In the genomic region with DNA sequence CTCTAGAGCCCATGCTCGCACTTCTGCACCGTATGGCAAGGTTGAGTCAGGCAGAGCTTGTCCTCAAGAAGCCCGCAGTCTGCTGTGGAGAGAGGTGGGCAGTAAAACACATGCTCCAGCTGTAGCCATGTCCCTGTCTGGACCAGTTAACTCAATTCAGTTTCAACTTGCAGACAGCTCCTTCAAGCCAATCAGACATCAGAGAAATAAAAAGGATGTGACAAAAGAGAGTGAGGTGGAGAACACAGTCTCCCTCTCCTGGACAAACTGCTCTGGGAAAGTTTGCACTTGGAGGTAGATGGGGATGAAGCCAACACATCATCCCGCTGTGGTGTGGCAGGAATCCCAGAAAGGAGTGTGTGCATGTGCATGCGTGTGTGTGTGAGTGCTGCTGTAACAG, we compare ENCODE assay signal across 19 cellular contexts.
DNase-seq lines count a peak whose midpoint lies in the region; ATAC-seq and TF ChIP-seq lines count a peak whose summit lies in the region.
"Had no signal": no experiment of that assay in that cellular context is flagged by ENCODE, and none has a peak within 500 bp of the region (broad histone marks: within the 10 kb centered on the region; RNA-seq: fewer than 3 reads in every experiment).

No MANE protein-coding gene starts in this region.

- no peak for ATAC-seq in HG03097 (IDR thresholded peaks at IDR 0.05; ENCODE audit: low FRiP score, unreplicated experiment)
- ATAC-seq: left colon; stimulated activated naive CD8-positive, alpha-beta T cell treated with anti-CD3 and anti-CD28 coated beads, Interleukin-15, Interleukin-2, amounts not matched to agents 100 U/mL and 50 U/mL, for 24 hours; T-cell had no signal

- CTCF ChIA-PET in RWPE1 (lab: Yijun Ruan, JAX), result interaction anchor here (0.6 to 0.8 kb wide), 3 partner anchors 16 to 1040 kb away, joined by 3 read pairs; no protein-coding TSS in a partner anchor

- POLR2A ChIA-PET in RWPE1 (lab: Yijun Ruan, JAX; ENCODE audit: low non-redundant PET), result no interaction called here

- no peak overlapping the region for H3K27ac ChIP-seq in RWPE1
- H3K27ac ChIP-seq: 22Rv1, esophagus squamous epithelium, right atrium auricular region, upper lobe of left lung had no signal

- H3K4me3 ChIP-seq in fibroblast of mammary gland (ENCODE audit: control insufficient read depth, low read depth, low read length), result no peak overlapping the region
- H3K4me3 ChIP-seq in retinal pigment epithelial cell (ENCODE audit: low read length), result no peak overlapping the region
- H3K4me3 ChIP-seq: esophagus squamous epithelium, right atrium auricular region, upper lobe of left lung had no signal

- DNase-seq in NCI-H82 (lab: John Stamatoyannopoulos, UW) (peak; percentile 8), NCI-H82 treated with DMSO at 0.1 percent for 48 hours (lab: John Stamatoyannopoulos, UW; ENCODE audit: unreplicated experiment) (no peak), RWPE1 (ENCODE audit: low spot score) (peak; percentile 7), fibroblast of mammary gland (ENCODE audit: low read depth) (peak; percentile 30), retinal pigment epithelial cell (ENCODE audit: low read depth) (no peak), RPMI8226 (no peak)
- DNase-seq in activated naive CD4-positive, alpha-beta T cell (lab: John Stamatoyannopoulos, UW), result no peak
- DNase-seq: activated B cell treated with CpG ODN at 0.5 μM for 24 hours; CD4-positive, alpha-beta memory T cell; esophagus squamous epithelium; left colon; NCI-H1092 treated with DMSO at 0.1 percent for 48 hours; NCI-H748 treated with DMSO at 0.1 percent for 48 hours; stimulated activated naive CD8-positive, alpha-beta T cell treated with anti-CD3 and anti-CD28 coated beads, Interleukin-15, Interleukin-2, amounts not matched to agents 100 U/mL and 50 U/mL, for 24 hours; T-cell; upper lobe of left lung had no signal

- TF ChIP-seq CTCF in RWPE1 (conservative IDR thresholded peaks at IDR 0.05; ENCODE audit: low read depth) (no peak), fibroblast of mammary gland (conservative IDR thresholded peaks at IDR 0.05; ENCODE audit: control insufficient read depth, insufficient read depth, low read depth, low read length) (peak; percentile 15), retinal pigment epithelial cell (conservative IDR thresholded peaks at IDR 0.05; ENCODE audit: low read depth, low read length) (peak; percentile 42)

Comparison
In these comparisons a context has a peak if more than half of its experiments do, and no peak if none do; other contexts are left out.
1. DNase-seq: peak in NCI-H82 (single experiment), RWPE1 (single experiment) and fibroblast of mammary gland (single experiment); none in NCI-H82 treated with DMSO at 0.1 percent for 48 hours (single experiment), retinal pigment epithelial cell (single experiment), RPMI8226 (single experiment) and activated naive CD4-positive, alpha-beta T cell (0 of 4).